ENCODE assay signal across 25 cellular contexts in the genomic region with DNA sequence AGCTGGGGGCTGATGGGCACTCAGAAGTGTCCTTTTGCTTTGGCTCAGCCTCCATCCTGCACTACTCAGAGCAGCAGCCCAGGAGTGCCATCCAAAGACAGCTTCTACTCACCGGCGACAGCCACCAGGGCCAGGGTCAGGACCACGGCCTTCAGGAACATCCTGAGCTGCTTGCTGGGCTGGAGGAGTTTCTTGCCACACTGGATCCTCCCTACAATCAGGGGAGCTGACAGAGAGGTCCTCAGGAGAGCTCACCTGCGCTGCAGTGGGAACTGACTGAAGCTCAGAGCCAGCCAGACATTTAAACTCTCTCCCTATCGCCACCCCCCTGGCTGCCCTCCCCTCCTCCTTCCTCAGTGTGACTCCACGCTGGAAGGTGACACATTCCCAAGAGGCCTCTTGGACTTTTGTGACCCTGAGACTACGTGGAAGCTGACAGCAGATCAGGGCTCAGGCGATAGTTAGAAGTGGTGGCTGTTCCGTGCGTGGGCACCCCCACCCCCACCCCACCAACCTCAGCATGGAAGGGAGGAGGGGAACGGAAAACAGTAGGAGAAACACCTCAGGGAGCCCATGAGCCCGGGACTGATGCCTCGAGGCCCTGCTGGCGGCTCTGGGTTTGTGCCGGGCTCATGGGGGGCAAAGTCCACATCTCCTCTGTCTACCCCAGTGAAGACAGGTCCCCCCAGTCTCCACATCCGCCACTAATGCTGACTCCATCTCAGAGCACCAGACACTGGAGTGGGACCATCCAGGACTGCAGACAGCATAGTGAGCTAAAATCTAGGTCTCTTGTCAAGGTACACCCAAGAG. TPM values are rescaled to one million over a fixed set of nuclear protein-coding genes. Genes with fewer than 3 reads are reported as not detected.
"Had no signal": no experiment of that assay in that cellular context is flagged by ENCODE, and none has a peak within 500 bp of the region (broad histone marks: within the 10 kb centered on the region; RNA-seq: fewer than 3 reads in every experiment).

Gene APOA4, minus strand, starts transcription at position 274 of the 813 bp plus-strand sequence. Its CDS starts 113 bp downstream, at position 161.

- H3K27me3 Mint-ChIP-seq: activated naive CD8-positive, alpha-beta T cell treated with anti-CD3 and anti-CD28 coated beads for 36 hours; activated T-cell treated with anti-CD3 and anti-CD28 coated beads, Interleukin-2, amount 50 U/mL, for 24 hours; activated T-helper 17 cell treated with anti-CD3 and anti-CD28 coated beads, Interleukin-2, amount 50 U/mL, for 72 hours; dendritic cell treated with granulocyte-macrophage colony-stimulating factor and Interleukin-4, amounts not matched to agents 40 ng/mL and 50 ng/mL, for 4 days; naive thymus-derived CD4-positive, alpha-beta T cell had no signal

- FAIRE-seq: endothelial cell of umbilical vein, frontal cortex, islet of Langerhans had no signal

- H3K4me3 ChIP-seq: lower lobe of right lung had no signal

- H3K9me3 Mint-ChIP-seq: activated naive CD8-positive, alpha-beta T cell treated with anti-CD3 and anti-CD28 coated beads for 36 hours; activated T-cell treated with anti-CD3 and anti-CD28 coated beads, Interleukin-2, amount 50 U/mL, for 24 hours; activated T-helper 17 cell treated with anti-CD3 and anti-CD28 coated beads, Interleukin-2, amount 50 U/mL, for 72 hours; dendritic cell treated with granulocyte-macrophage colony-stimulating factor and Interleukin-4, amounts not matched to agents 40 ng/mL and 50 ng/mL, for 4 days; naive thymus-derived CD4-positive, alpha-beta T cell; neural crest cell; WTC11 had no signal

- DNase-seq: activated CD8-positive, alpha-beta memory T cell treated with anti-CD3 and anti-CD28 coated beads, Interleukin-2, amount 50 U/mL, for 4 hours; activated naive CD8-positive, alpha-beta T cell treated with anti-CD3 and anti-CD28 coated beads for 36 hours; activated T-cell treated with anti-CD3 and anti-CD28 coated beads, Interleukin-2, amount 50 U/mL, for 24 hours; caudate nucleus; effector CD8-positive, alpha-beta T cell; glutamatergic neuron; hypothalamus; left cardiac atrium; lower lobe of right lung; naive thymus-derived CD4-positive, alpha-beta T cell; retina; stimulated activated CD4-positive, alpha-beta T cell treated with anti-CD3 and anti-CD28 coated beads, Interleukin-4, amount 100 ng/mL, for 24 hours; stimulated activated naive CD4-positive, alpha-beta T cell treated with Interleukin-2 at 50 U/mL for 16 hours; T-helper 1 cell; T-helper 9 cell had no signal

- H3K9me3 ChIP-seq: lower lobe of right lung had no signal

- H3K4me3 Mint-ChIP-seq: activated naive CD8-positive, alpha-beta T cell treated with anti-CD3 and anti-CD28 coated beads for 36 hours; activated T-cell treated with anti-CD3 and anti-CD28 coated beads, Interleukin-2, amount 50 U/mL, for 24 hours; activated T-helper 17 cell treated with anti-CD3 and anti-CD28 coated beads, Interleukin-2, amount 50 U/mL, for 72 hours; dendritic cell treated with granulocyte-macrophage colony-stimulating factor and Interleukin-4, amounts not matched to agents 40 ng/mL and 50 ng/mL, for 4 days; naive thymus-derived CD4-positive, alpha-beta T cell; neural crest cell; WTC11 had no signal

- H3K4me1 Mint-ChIP-seq: activated naive CD8-positive, alpha-beta T cell treated with anti-CD3 and anti-CD28 coated beads for 36 hours; activated T-helper 17 cell treated with anti-CD3 and anti-CD28 coated beads, Interleukin-2, amount 50 U/mL, for 72 hours; naive thymus-derived CD4-positive, alpha-beta T cell; neural crest cell; WTC11 had no signal

- H3K36me3 Mint-ChIP-seq: activated naive CD8-positive, alpha-beta T cell treated with anti-CD3 and anti-CD28 coated beads for 36 hours; naive thymus-derived CD4-positive, alpha-beta T cell; WTC11 had no signal

- H3K27ac Mint-ChIP-seq: activated naive CD8-positive, alpha-beta T cell treated with anti-CD3 and anti-CD28 coated beads for 36 hours; activated T-cell treated with anti-CD3 and anti-CD28 coated beads, Interleukin-2, amount 50 U/mL, for 24 hours; activated T-helper 17 cell treated with anti-CD3 and anti-CD28 coated beads, Interleukin-2, amount 50 U/mL, for 72 hours; dendritic cell treated with granulocyte-macrophage colony-stimulating factor and Interleukin-4, amounts not matched to agents 40 ng/mL and 50 ng/mL, for 4 days; WTC11 had no signal

- ATAC-seq: activated T-helper 17 cell treated with anti-CD3 and anti-CD28 coated beads, Interleukin-2, amount 50 U/mL, for 72 hours; esophagus mucosa; lower lobe of right lung; naive thymus-derived CD4-positive, alpha-beta T cell; WTC11 had no signal

- H3K4me1 ChIP-seq: lower lobe of right lung had no signal

- H3K36me3 ChIP-seq: lower lobe of right lung had no signal

- H3K27ac ChIP-seq: lower lobe of right lung had no signal

RNA-seq across cellular contexts. Expression of gene APOA4, which starts in this region (rescaled TPM):
- total RNA-seq: activated naive CD8-positive, alpha-beta T cell treated with anti-CD3 and anti-CD28 coated beads for 36 hours; activated T-helper 17 cell treated with anti-CD3 and anti-CD28 coated beads, Interleukin-2, amount 50 U/mL, for 72 hours; endothelial cell of umbilical vein; esophagus mucosa; frontal cortex; left cardiac atrium; lower lobe of right lung; naive thymus-derived CD4-positive, alpha-beta T cell; neural crest cell; osteoblast; ureter; WTC11 had no signal
- polyA plus RNA-seq: endothelial cell of umbilical vein; naive thymus-derived CD4-positive, alpha-beta T cell had no signal
